Comparison of ENCODE assay signal across 8 cellular contexts in genomic region chr1:147599362-147600118, GRCh38. TPM values are rescaled to one million over a fixed set of nuclear protein-coding genes. Genes with fewer than 3 reads are reported as not detected.
DNase-seq lines count a peak whose midpoint lies in the region; ATAC-seq lines count a peak whose summit lies in the region.

No MANE protein-coding gene starts in this region.

- DNase-seq in DMS153 treated with DMSO at 0.1 percent for 48 hours (lab: John Stamatoyannopoulos, UW; ENCODE audit: unreplicated experiment), result peak; percentile 99
- peak; percentile 98 for DNase-seq in GM23248
- peak; percentile 98 for DNase-seq in Karpas-422
- DNase-seq in RKO (ENCODE audit: low spot score), result peak; percentile 92
- DNase-seq in activated T-helper 1 cell treated with anti-CD3 and anti-CD28 coated beads, Interleukin-12 subunit alpha, Interleukin-12 subunit beta, Interleukin-2, Interleukin-4 antibody, amounts not matched to agents 30 ng/mL and 10 ng/mL and 1 ng/mL, durations not matched to agents 14 hours and 24 hours and 36 hours (ENCODE audit: low spot score), result peak; percentile 89
- peak; percentile 98 for DNase-seq in fibroblast of gingiva (ENCODE audit: low read depth)
- peak; percentile 90 to 97 (median 96) for DNase-seq in naive thymus-derived CD4-positive, alpha-beta T cell
- peak; percentile 92 to 94 for DNase-seq in stimulated activated effector memory CD8-positive, alpha-beta T cell treated with anti-CD3 and anti-CD28 coated beads, Interleukin-12 subunit alpha, Interleukin-12 subunit beta, amount 100 ng/mL, for 72 hours (ENCODE audit: low spot score in 2 of 2)

- no peaks in the 10 kb centered on the region; the same call in 1 of the 2 replicates for H3F3A ChIP-seq in GM23248 (ENCODE audit: insufficient read depth)

- H3K4me1 ChIP-seq in GM23248 (ENCODE audit: insufficient read depth) (peaks cover 10% of the 10 kb centered on the region; the same call in 1 of the 2 replicates), Karpas-422 (ENCODE audit: low read length) (peaks cover 35% of the 10 kb centered on the region)
- peaks cover 8 to 15% of the 10 kb centered on the region in 2 donors for H3K4me1 ChIP-seq in naive thymus-derived CD4-positive, alpha-beta T cell (ENCODE audit: control insufficient read depth in 2 of 2, insufficient read depth in 2 of 2, low read length in 2 of 2)

- H3K36me3 ChIP-seq in GM23248 (ENCODE audit: low read depth) (no peaks in the 10 kb centered on the region), Karpas-422 (ENCODE audit: insufficient read depth, low read length) (no peaks in the 10 kb centered on the region)
- H3K36me3 ChIP-seq in naive thymus-derived CD4-positive, alpha-beta T cell (ENCODE audit: control insufficient read depth in 2 of 3, insufficient read depth in 3 of 3, low read length in 3 of 3), result no peaks in the 10 kb centered on the region

- peak overlapping the region; percentile 85 for H3K4me3 ChIP-seq in GM23248
- H3K4me3 ChIP-seq in Karpas-422 (ENCODE audit: low read length), result peak overlapping the region; percentile 87
- H3K4me3 ChIP-seq in naive thymus-derived CD4-positive, alpha-beta T cell (ENCODE audit: low read length), result peak overlapping the region; percentile 72

- POLR2A ChIA-PET in naive thymus-derived CD4-positive, alpha-beta T cell (lab: Charles Lee), result interaction anchor here (0.7 to 5.6 kb wide), 8 partner anchors 11 to 82 kb away, joined by 3 to 73 read pairs (median 5); partner anchors contain the start of gene BCL9

- H3K9me2 ChIP-seq in GM23248 (ENCODE audit: insufficient read depth) (no peaks in the 10 kb centered on the region), Karpas-422 (replicated peaks; ENCODE audit: insufficient read depth, low read length) (no peaks in the 10 kb centered on the region)

- H2AFZ ChIP-seq in GM23248 (peak overlapping the region; percentile 97), Karpas-422 (ENCODE audit: low read length) (peak overlapping the region; percentile 90)

- ATAC-seq in naive thymus-derived CD4-positive, alpha-beta T cell, result peak; percentile 90
- peak; percentile 86 for ATAC-seq in stimulated activated effector memory CD8-positive, alpha-beta T cell treated with anti-CD3 and anti-CD28 coated beads, Interleukin-12 subunit alpha, Interleukin-12 subunit beta, amount 100 ng/mL, for 72 hours

- in situ Hi-C loops in GM23248 (cut with MboI), result no loop called here

- intact Hi-C loops in activated T-helper 1 cell treated with anti-CD3 and anti-CD28 coated beads, Interleukin-12 subunit alpha, Interleukin-12 subunit beta, Interleukin-2, Interleukin-4 antibody, amounts not matched to agents 30 ng/mL and 10 ng/mL and 1 ng/mL, durations not matched to agents 14 hours and 24 hours and 36 hours (cut with micrococcal nuclease), result loop anchor here (1.0 kb wide), 6 partner anchors 19 to 70 kb away; partner anchors contain the start of gene BCL9
- intact Hi-C loops in naive thymus-derived CD4-positive, alpha-beta T cell (cut with micrococcal nuclease), result loop anchor here (1.0 to 5.0 kb wide), 10 partner anchors 19 to 104 kb away; partner anchors contain the start of genes ACP6 (in 2 of the 2) and BCL9 (in 2 of the 2)

- peaks cover 5% of the 10 kb centered on the region; the same call in 1 of the 2 replicates for H3K79me2 ChIP-seq in GM23248 (ENCODE audit: insufficient read depth)
- peaks cover 38% of the 10 kb centered on the region for H3K79me2 ChIP-seq in Karpas-422 (ENCODE audit: low read length)

- WGBS in GM23248 (ENCODE audit: low coverage in 1 of 2, low lambda C conversion rate in 2 of 2, missing lambda C conversion rate in 2 of 2), 2 experiments, result 0 to 1% methylated on average over 10 to 66 of the region's 80 CpGs

- H3K27ac ChIP-seq in GM23248 (0 out of 2 replicates have a peak overlapping the region, but pooled peaks have one; percentile 41), Karpas-422 (ENCODE audit: low read length) (no peak overlapping the region)
- peak overlapping the region; percentile 73 for H3K27ac ChIP-seq in naive thymus-derived CD4-positive, alpha-beta T cell (ENCODE audit: low read depth, low read length)

- H3K27me3 Mint-ChIP-seq in activated T-helper 1 cell treated with anti-CD3 and anti-CD28 coated beads, Interleukin-12 subunit alpha, Interleukin-12 subunit beta, Interleukin-2, Interleukin-4 antibody, amounts not matched to agents 30 ng/mL and 10 ng/mL and 1 ng/mL, durations not matched to agents 14 hours and 24 hours and 36 hours (ENCODE audit: insufficient read depth), result peaks cover 20% of the 10 kb centered on the region
- H3K27me3 Mint-ChIP-seq in naive thymus-derived CD4-positive, alpha-beta T cell, result peaks cover 0 to 18% (median 0%) of the 10 kb centered on the region in 5 donors

- H3K36me3 Mint-ChIP-seq in activated T-helper 1 cell treated with anti-CD3 and anti-CD28 coated beads, Interleukin-12 subunit alpha, Interleukin-12 subunit beta, Interleukin-2, Interleukin-4 antibody, amounts not matched to agents 30 ng/mL and 10 ng/mL and 1 ng/mL, durations not matched to agents 14 hours and 24 hours and 36 hours (ENCODE audit: low read depth), result peaks cover 4% of the 10 kb centered on the region
- peaks cover 0 to 3% (median 0%) of the 10 kb centered on the region in 5 donors for H3K36me3 Mint-ChIP-seq in naive thymus-derived CD4-positive, alpha-beta T cell
- H3K36me3 Mint-ChIP-seq in stimulated activated effector memory CD8-positive, alpha-beta T cell treated with anti-CD3 and anti-CD28 coated beads, Interleukin-12 subunit alpha, Interleukin-12 subunit beta, amount 100 ng/mL, for 72 hours, result no peaks in the 10 kb centered on the region

- peak overlapping the region; percentile 79 for H3K27ac Mint-ChIP-seq in activated T-helper 1 cell treated with anti-CD3 and anti-CD28 coated beads, Interleukin-12 subunit alpha, Interleukin-12 subunit beta, Interleukin-2, Interleukin-4 antibody, amounts not matched to agents 30 ng/mL and 10 ng/mL and 1 ng/mL, durations not matched to agents 14 hours and 24 hours and 36 hours
- peak overlapping the region; percentile 55 to 94 (median 87) for H3K27ac Mint-ChIP-seq in naive thymus-derived CD4-positive, alpha-beta T cell
- H3K27ac Mint-ChIP-seq in stimulated activated effector memory CD8-positive, alpha-beta T cell treated with anti-CD3 and anti-CD28 coated beads, Interleukin-12 subunit alpha, Interleukin-12 subunit beta, amount 100 ng/mL, for 72 hours, result peak overlapping the region; percentile 91

- H3K4me1 Mint-ChIP-seq in activated T-helper 1 cell treated with anti-CD3 and anti-CD28 coated beads, Interleukin-12 subunit alpha, Interleukin-12 subunit beta, Interleukin-2, Interleukin-4 antibody, amounts not matched to agents 30 ng/mL and 10 ng/mL and 1 ng/mL, durations not matched to agents 14 hours and 24 hours and 36 hours (ENCODE audit: low read depth), result peaks cover 34% of the 10 kb centered on the region
- peaks cover 15 to 38% (median 35%) of the 10 kb centered on the region in 7 donors for H3K4me1 Mint-ChIP-seq in naive thymus-derived CD4-positive, alpha-beta T cell
- peaks cover 23% of the 10 kb centered on the region for H3K4me1 Mint-ChIP-seq in stimulated activated effector memory CD8-positive, alpha-beta T cell treated with anti-CD3 and anti-CD28 coated beads, Interleukin-12 subunit alpha, Interleukin-12 subunit beta, amount 100 ng/mL, for 72 hours

- H3K9me3 ChIP-seq in GM23248 (ENCODE audit: low read depth) (no peaks in the 10 kb centered on the region), Karpas-422 (ENCODE audit: low read length) (no peaks in the 10 kb centered on the region)
- H3K9me3 ChIP-seq in naive thymus-derived CD4-positive, alpha-beta T cell (ENCODE audit: control insufficient read depth in 2 of 3, low read length in 3 of 3), result no peaks in the 10 kb centered on the region

- CTCF ChIA-PET in naive thymus-derived CD4-positive, alpha-beta T cell (lab: Charles Lee), result interaction anchor here (1.2 to 1.9 kb wide), 6 partner anchors 34 to 81 kb away, joined by 3 to 9 read pairs (median 4); partner anchors contain the start of gene BCL9

- peak overlapping the region; percentile 87 for H3K4me3 Mint-ChIP-seq in activated T-helper 1 cell treated with anti-CD3 and anti-CD28 coated beads, Interleukin-12 subunit alpha, Interleukin-12 subunit beta, Interleukin-2, Interleukin-4 antibody, amounts not matched to agents 30 ng/mL and 10 ng/mL and 1 ng/mL, durations not matched to agents 14 hours and 24 hours and 36 hours
- peak overlapping the region; percentile 82 to 96 (median 90) for H3K4me3 Mint-ChIP-seq in naive thymus-derived CD4-positive, alpha-beta T cell
- peak overlapping the region; percentile 83 for H3K4me3 Mint-ChIP-seq in stimulated activated effector memory CD8-positive, alpha-beta T cell treated with anti-CD3 and anti-CD28 coated beads, Interleukin-12 subunit alpha, Interleukin-12 subunit beta, amount 100 ng/mL, for 72 hours

- H4K20me1 ChIP-seq in GM23248 (ENCODE audit: insufficient read depth), result no peaks in the 10 kb centered on the region
- H4K20me1 ChIP-seq in Karpas-422 (ENCODE audit: insufficient read depth, low read depth, low read length), result no peaks in the 10 kb centered on the region

- H3K27me3 ChIP-seq in GM23248 (replicated peaks; ENCODE audit: insufficient read depth), result no peaks in the 10 kb centered on the region
- no peaks in the 10 kb centered on the region; the same call in 1 of the 2 replicates for H3K27me3 ChIP-seq in Karpas-422 (ENCODE audit: low read length)
- H3K27me3 ChIP-seq in naive thymus-derived CD4-positive, alpha-beta T cell (ENCODE audit: control insufficient read depth in 2 of 2, insufficient read depth in 2 of 2, low read length in 2 of 2), result no peaks in the 10 kb centered on the region

- H3K9me3 Mint-ChIP-seq in activated T-helper 1 cell treated with anti-CD3 and anti-CD28 coated beads, Interleukin-12 subunit alpha, Interleukin-12 subunit beta, Interleukin-2, Interleukin-4 antibody, amounts not matched to agents 30 ng/mL and 10 ng/mL and 1 ng/mL, durations not matched to agents 14 hours and 24 hours and 36 hours, result no peaks in the 10 kb centered on the region
- H3K9me3 Mint-ChIP-seq in naive thymus-derived CD4-positive, alpha-beta T cell, result no peaks in the 10 kb centered on the region
- no peaks in the 10 kb centered on the region for H3K9me3 Mint-ChIP-seq in stimulated activated effector memory CD8-positive, alpha-beta T cell treated with anti-CD3 and anti-CD28 coated beads, Interleukin-12 subunit alpha, Interleukin-12 subunit beta, amount 100 ng/mL, for 72 hours

- H3K4me2 ChIP-seq in GM23248 (ENCODE audit: unreplicated experiment) (peak overlapping the region; percentile 95), Karpas-422 (ENCODE audit: low read depth, low read length, poor library complexity, severe bottlenecking) (peak overlapping the region; percentile 97)

- H3K9ac ChIP-seq in GM23248, result peak overlapping the region; percentile 70
- H3K9ac ChIP-seq in Karpas-422 (ENCODE audit: low read length), result peak overlapping the region; percentile 73

RNA-seq across cellular contexts. Expression of gene BCL9, which starts 58.2 kb away (rescaled TPM):
- 1.9 and 2.4 TPM in 2 replicates for total RNA-seq in GM23248 (2014; rRNA removed; shearing (Covaris generic))
- 3.8 and 4.8 TPM in 2 replicates for polyA plus RNA-seq in GM23248 (2016; fragmentation: Nextera tagmentation; extraction: Ambion mirVana)
- 15.9 and 19.1 TPM in 2 replicates for total RNA-seq in Karpas-422 (2014; rRNA removed; shearing (Covaris generic); ENCODE audit: low replicate concordance)
- total RNA-seq in activated T-helper 1 cell treated with anti-CD3 and anti-CD28 coated beads, Interleukin-12 subunit alpha, Interleukin-12 subunit beta, Interleukin-2, Interleukin-4 antibody, amounts not matched to agents 30 ng/mL and 10 ng/mL and 1 ng/mL, durations not matched to agents 14 hours and 24 hours and 36 hours, result 26.7 and 28.1 TPM in 2 replicates
- 10 to 100 TPM; 13.8 to 21.2 (median 19.3) TPM for total RNA-seq in naive thymus-derived CD4-positive, alpha-beta T cell
- 1 to 10 TPM; 6.8 to 9.6 TPM for polyA plus RNA-seq in naive thymus-derived CD4-positive, alpha-beta T cell
